14 cellular contexts compared by ENCODE assay signal in the genomic region with DNA sequence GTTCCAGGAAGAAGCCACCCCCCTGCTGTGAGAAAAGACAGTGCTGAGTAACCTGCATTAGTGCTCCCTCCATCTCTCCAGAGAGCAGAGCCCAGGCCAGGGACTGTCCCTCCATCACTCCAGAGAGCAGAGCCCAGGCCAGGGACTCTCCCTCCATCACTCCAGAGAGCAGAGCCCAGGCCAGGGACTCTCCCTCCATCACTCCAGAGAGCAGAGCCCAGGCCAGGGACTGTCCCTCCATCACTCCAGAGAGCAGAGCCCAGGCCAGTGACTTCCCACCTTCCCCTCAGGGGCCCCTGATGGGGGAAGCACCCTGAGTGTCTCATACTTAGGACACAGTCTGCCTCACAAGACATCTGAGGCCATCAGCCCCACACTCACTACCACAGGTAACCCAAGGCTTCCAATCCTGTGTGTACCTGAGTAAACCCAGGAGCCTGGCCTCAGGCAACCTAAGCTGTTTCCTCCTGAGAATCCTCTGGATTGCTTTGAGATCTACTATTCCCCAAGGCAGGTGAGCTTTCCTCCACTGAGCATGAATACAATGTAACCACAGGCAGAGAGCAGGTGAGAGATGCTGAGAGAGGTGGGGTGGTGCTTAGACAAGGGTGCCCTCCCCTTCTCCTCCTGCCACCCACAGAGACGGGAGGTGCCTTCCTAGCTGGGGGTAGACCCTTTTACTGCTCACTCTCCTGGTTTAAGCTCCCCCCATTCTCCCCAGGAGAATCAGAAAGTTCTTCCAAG. TPM values are rescaled to one million over a fixed set of nuclear protein-coding genes. Genes with fewer than 3 reads are reported as not detected.
DNase-seq lines count a peak whose midpoint lies in the region; ATAC-seq, FAIRE-seq and TF ChIP-seq lines count a peak whose summit lies in the region.
"Had no signal": no experiment of that assay in that cellular context is flagged by ENCODE, and none has a peak within 500 bp of the region (broad histone marks: within the 10 kb centered on the region; RNA-seq: fewer than 3 reads in every experiment).

No MANE protein-coding gene starts in this region.

- H3K27me3 Mint-ChIP-seq in naive thymus-derived CD4-positive, alpha-beta T cell: peaks cover 38 to 53% (median 44%) of the 10 kb centered on the region in 5 donors

- H3K4me1 Mint-ChIP-seq in naive thymus-derived CD4-positive, alpha-beta T cell: peaks cover 0 to 16% (median 0%) of the 10 kb centered on the region in 7 donors

- no peak overlapping the region for H3K27ac ChIP-seq in naive thymus-derived CD4-positive, alpha-beta T cell (ENCODE audit: low read depth, low read length)
- no peak overlapping the region for H3K27ac ChIP-seq in stomach

- no peaks in the 10 kb centered on the region for H3K9me3 ChIP-seq in naive thymus-derived CD4-positive, alpha-beta T cell (ENCODE audit: control insufficient read depth in 2 of 3, low read length in 3 of 3)
- H3K9me3 ChIP-seq in stomach: no peaks in the 10 kb centered on the region

- no peaks in the 10 kb centered on the region for H3K36me3 Mint-ChIP-seq in naive thymus-derived CD4-positive, alpha-beta T cell

- H3K36me3 ChIP-seq in naive thymus-derived CD4-positive, alpha-beta T cell (ENCODE audit: control insufficient read depth in 2 of 3, insufficient read depth in 3 of 3, low read length in 3 of 3): no peaks in the 10 kb centered on the region
- no peaks in the 10 kb centered on the region for H3K36me3 ChIP-seq in stomach

- CTCF ChIA-PET in naive thymus-derived CD4-positive, alpha-beta T cell (lab: Charles Lee): no interaction called here

- H3K27me3 ChIP-seq in naive thymus-derived CD4-positive, alpha-beta T cell (ENCODE audit: control insufficient read depth in 2 of 2, insufficient read depth in 2 of 2, low read length in 2 of 2): peaks cover 0 to 15% of the 10 kb centered on the region in 2 donors
- H3K27me3 ChIP-seq in stomach: peaks cover 16 to 58% (median 37%) of the 10 kb centered on the region in 3 donors

- no peak for TF ChIP-seq CTCF in stomach (IDR thresholded peaks at IDR 0.05)

- FAIRE-seq in GM19239 (lab: Jason Lieb, UNC): no peak
- FAIRE-seq: kidney, TTC549 had no signal

- no peak for TF ChIP-seq EP300 in stomach (IDR thresholded peaks at IDR 0.05)

- H3K4me3 ChIP-seq in naive thymus-derived CD4-positive, alpha-beta T cell (ENCODE audit: low read length): no peak overlapping the region
- no peak overlapping the region for H3K4me3 ChIP-seq in stomach

- H3K4me3 Mint-ChIP-seq in naive thymus-derived CD4-positive, alpha-beta T cell: no peak overlapping the region

- WGBS in stomach, 5 donors: 44 to 60% (median 50%) methylated on average over 1 of the region's 1 CpG

- intact Hi-C loops in naive thymus-derived CD4-positive, alpha-beta T cell (cut with micrococcal nuclease): no loop called here
- intact Hi-C loops in stomach (cut with DNase I; ENCODE audit: low total_unique reads): no loop called here

- no peaks in the 10 kb centered on the region for H3K4me1 ChIP-seq in naive thymus-derived CD4-positive, alpha-beta T cell (ENCODE audit: control insufficient read depth in 2 of 2, insufficient read depth in 2 of 2, low read length in 2 of 2)
- peaks cover 15 to 23% (median 19%) of the 10 kb centered on the region in 4 donors for H3K4me1 ChIP-seq in stomach

- peaks cover 0 to 2% (median 0%) of the 10 kb centered on the region in 11 donors for H3K9me3 Mint-ChIP-seq in naive thymus-derived CD4-positive, alpha-beta T cell

- TF ChIP-seq POLR2A in stomach (IDR thresholded peaks at IDR 0.05): no peak

- POLR2A ChIA-PET in naive thymus-derived CD4-positive, alpha-beta T cell (lab: Charles Lee): no interaction called here

- DNase-seq in GM19239 (ENCODE audit: insufficient read length, low spot score): no peak
- DNase-seq in naive thymus-derived CD4-positive, alpha-beta T cell: no peak
- no peak for DNase-seq in AG20443 (ENCODE audit: low spot score)
- DNase-seq in stomach: no peak
- DNase-seq: Calu3, kidney, NCI-H1930 had no signal

- H3K27ac Mint-ChIP-seq in naive thymus-derived CD4-positive, alpha-beta T cell: peak overlapping the region in 1 of 9 donors; percentile 43

- ATAC-seq in GM18499 (IDR thresholded peaks at IDR 0.05; ENCODE audit: insufficient read depth, unreplicated experiment): peak; percentile 77
- ATAC-seq in GM18909 (IDR thresholded peaks at IDR 0.05; ENCODE audit: poor library complexity, unreplicated experiment): peak; percentile 63
- ATAC-seq in HG02610 (IDR thresholded peaks at IDR 0.05; ENCODE audit: unreplicated experiment): peak; percentile 87
- peak; percentile 88 for ATAC-seq in HG03457 (IDR thresholded peaks at IDR 0.05; ENCODE audit: unreplicated experiment)
- no peak for ATAC-seq in naive thymus-derived CD4-positive, alpha-beta T cell

RNA-seq across cellular contexts. Expression of gene TBXT, which starts 4.9 kb away (rescaled TPM):
- not detected for total RNA-seq in naive thymus-derived CD4-positive, alpha-beta T cell
- polyA plus RNA-seq in naive thymus-derived CD4-positive, alpha-beta T cell: not detected
- total RNA-seq in stomach: not detected
- polyA plus RNA-seq in stomach: not detected
- total RNA-seq: Calu3, HT1080, kidney, urinary bladder had no signal
- polyA plus RNA-seq: urinary bladder had no signal
